ENCODE assay signal across 1 cellular context in the genomic region with DNA sequence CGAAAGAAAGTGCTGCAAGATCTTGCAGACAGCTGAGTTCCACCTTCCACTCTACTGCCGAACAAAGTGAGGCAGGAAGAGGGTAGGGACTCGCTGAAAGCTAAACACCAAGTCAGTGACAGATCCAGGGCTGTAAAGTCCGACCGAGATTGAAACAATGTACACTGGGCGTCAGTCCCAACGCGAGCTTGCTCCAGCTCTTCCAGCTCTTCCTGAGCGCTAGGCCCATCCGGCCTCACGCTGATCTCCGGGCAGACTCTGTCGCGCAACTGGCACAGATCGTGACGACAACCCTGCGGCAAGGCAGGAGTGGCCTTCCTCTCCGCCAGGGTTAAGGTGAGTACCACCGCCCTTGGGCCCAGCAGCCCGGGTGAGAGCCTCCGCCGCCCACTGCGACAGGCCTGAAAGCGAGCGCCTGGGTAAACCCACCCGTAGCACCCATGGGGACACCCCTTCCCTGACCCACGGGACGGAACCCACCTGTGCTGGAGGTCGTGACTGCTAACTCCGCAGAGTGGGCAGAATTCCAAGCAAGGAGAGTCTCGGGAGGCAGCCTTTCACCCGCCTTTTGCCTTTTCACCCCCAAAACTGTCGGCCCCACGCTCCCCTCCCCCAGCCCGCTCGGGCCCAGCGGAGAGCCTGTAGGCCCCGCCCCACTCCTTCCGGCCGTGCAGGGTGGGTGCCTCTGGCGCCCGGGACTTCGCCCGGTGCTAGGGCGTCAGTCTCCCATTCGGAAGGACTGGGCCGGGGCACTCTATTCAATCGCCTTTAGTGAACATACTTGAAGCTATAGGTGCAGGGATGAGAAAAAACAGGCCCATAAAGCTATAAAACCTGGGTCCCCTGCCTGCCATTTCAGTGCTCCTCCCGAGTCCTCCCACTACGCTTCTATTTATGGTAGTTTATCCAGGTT.
TF ChIP-seq lines count a peak whose summit lies in the region.

A gene (plus strand): TSS at position 275 of the 913 bp plus-strand sequence.
A gene with protein sequence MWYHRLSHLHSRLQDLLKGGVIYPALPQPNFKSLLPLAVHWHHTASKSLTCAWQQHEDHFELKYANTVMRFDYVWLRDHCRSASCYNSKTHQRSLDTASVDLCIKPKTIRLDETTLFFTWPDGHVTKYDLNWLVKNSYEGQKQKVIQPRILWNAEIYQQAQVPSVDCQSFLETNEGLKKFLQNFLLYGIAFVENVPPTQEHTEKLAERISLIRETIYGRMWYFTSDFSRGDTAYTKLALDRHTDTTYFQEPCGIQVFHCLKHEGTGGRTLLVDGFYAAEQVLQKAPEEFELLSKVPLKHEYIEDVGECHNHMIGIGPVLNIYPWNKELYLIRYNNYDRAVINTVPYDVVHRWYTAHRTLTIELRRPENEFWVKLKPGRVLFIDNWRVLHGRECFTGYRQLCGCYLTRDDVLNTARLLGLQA (minus strand): TSS at position 641 of the 913 bp plus-strand sequence. CDS start 67,676 bp downstream, outside the sequence.

TF ChIP-seq in HEK293, 187 proteins besides CTCF, POLR2A, EP300 and RAD21 (continued from another document):
- TF ChIP-seq, protein P1, sequence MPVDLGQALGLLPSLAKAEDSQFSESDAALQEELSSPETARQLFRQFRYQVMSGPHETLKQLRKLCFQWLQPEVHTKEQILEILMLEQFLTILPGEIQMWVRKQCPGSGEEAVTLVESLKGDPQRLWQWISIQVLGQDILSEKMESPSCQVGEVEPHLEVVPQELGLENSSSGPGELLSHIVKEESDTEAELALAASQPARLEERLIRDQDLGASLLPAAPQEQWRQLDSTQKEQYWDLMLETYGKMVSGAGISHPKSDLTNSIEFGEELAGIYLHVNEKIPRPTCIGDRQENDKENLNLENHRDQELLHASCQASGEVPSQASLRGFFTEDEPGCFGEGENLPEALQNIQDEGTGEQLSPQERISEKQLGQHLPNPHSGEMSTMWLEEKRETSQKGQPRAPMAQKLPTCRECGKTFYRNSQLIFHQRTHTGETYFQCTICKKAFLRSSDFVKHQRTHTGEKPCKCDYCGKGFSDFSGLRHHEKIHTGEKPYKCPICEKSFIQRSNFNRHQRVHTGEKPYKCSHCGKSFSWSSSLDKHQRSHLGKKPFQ (tag by site-specific recombination; IDR thresholded peaks at IDR 0.05): no peak
- no peak for TF ChIP-seq ZNF707 (tag by site-specific recombination; IDR thresholded peaks at IDR 0.05)
- TF ChIP-seq ZNF623 (tag by site-specific recombination; IDR thresholded peaks at IDR 0.05): no peak
- no peak for TF ChIP-seq BCL11B (tag by site-specific recombination; IDR thresholded peaks at IDR 0.05; ENCODE audit: low read depth)
- no peak for TF ChIP-seq ZNF221 (tag by site-specific recombination; IDR thresholded peaks at IDR 0.05; ENCODE audit: borderline replicate concordance)
- no peak for TF ChIP-seq OVOL3 (tag by site-specific recombination; IDR thresholded peaks at IDR 0.05)
- TF ChIP-seq GLI2 (tag by site-specific recombination; IDR thresholded peaks at IDR 0.05; ENCODE audit: borderline replicate concordance, low read depth): no peak
- TF ChIP-seq, protein P2, sequence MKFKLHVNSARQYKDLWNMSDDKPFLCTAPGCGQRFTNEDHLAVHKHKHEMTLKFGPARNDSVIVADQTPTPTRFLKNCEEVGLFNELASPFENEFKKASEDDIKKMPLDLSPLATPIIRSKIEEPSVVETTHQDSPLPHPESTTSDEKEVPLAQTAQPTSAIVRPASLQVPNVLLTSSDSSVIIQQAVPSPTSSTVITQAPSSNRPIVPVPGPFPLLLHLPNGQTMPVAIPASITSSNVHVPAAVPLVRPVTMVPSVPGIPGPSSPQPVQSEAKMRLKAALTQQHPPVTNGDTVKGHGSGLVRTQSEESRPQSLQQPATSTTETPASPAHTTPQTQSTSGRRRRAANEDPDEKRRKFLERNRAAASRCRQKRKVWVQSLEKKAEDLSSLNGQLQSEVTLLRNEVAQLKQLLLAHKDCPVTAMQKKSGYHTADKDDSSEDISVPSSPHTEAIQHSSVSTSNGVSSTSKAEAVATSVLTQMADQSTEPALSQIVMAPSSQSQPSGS (tag by site-specific recombination; IDR thresholded peaks at IDR 0.05; ENCODE audit: low read depth): no peak
- peak; percentile 43; the same call in 1 of the 2 replicates for TF ChIP-seq ZBTB48 (tag by site-specific recombination; IDR thresholded peaks at IDR 0.05)
- TF ChIP-seq, protein P3, sequence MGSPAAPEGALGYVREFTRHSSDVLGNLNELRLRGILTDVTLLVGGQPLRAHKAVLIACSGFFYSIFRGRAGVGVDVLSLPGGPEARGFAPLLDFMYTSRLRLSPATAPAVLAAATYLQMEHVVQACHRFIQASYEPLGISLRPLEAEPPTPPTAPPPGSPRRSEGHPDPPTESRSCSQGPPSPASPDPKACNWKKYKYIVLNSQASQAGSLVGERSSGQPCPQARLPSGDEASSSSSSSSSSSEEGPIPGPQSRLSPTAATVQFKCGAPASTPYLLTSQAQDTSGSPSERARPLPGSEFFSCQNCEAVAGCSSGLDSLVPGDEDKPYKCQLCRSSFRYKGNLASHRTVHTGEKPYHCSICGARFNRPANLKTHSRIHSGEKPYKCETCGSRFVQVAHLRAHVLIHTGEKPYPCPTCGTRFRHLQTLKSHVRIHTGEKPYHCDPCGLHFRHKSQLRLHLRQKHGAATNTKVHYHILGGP (tag by site-specific recombination; IDR thresholded peaks at IDR 0.05): no peak
- TF ChIP-seq ZBTB8A (tag by site-specific recombination; IDR thresholded peaks at IDR 0.05): peak; percentile 99
- TF ChIP-seq SCRT1 (tag by site-specific recombination; IDR thresholded peaks at IDR 0.05; ENCODE audit: borderline replicate concordance): no peak
- 0 out of 2 replicates have a peak, but pooled peaks have one; percentile 23 for TF ChIP-seq WT1 (tag by site-specific recombination; IDR thresholded peaks at IDR 0.05)
- TF ChIP-seq ZNF791 (tag by site-specific recombination; IDR thresholded peaks at IDR 0.05): no peak
- no peak for TF ChIP-seq ZNF529 (tag by site-specific recombination; IDR thresholded peaks at IDR 0.05; ENCODE audit: insufficient replicate concordance)
- no peak for TF ChIP-seq ZBTB7A (tag by site-specific recombination; IDR thresholded peaks at IDR 0.05; ENCODE audit: low read depth)
- no peak for TF ChIP-seq ZNF510 (tag by site-specific recombination; IDR thresholded peaks at IDR 0.05; ENCODE audit: insufficient replicate concordance)
- TF ChIP-seq ZNF423 (tag by site-specific recombination; IDR thresholded peaks at IDR 0.05): peak; percentile 91
- TF ChIP-seq ZNF175 (tag by site-specific recombination; IDR thresholded peaks at IDR 0.05): no peak
- TF ChIP-seq ZXDB (tag by site-specific recombination; IDR thresholded peaks at IDR 0.05): peak; percentile 74
- peak; percentile 89 for TF ChIP-seq ZNF335 (tag by site-specific recombination; conservative IDR thresholded peaks at IDR 0.05)
- TF ChIP-seq ZNF324 (tag by site-specific recombination; IDR thresholded peaks at IDR 0.05): peak; percentile 71; the same call in 1 of the 2 replicates
- peak; percentile 54 for TF ChIP-seq ZIC2 (tag by site-specific recombination; IDR thresholded peaks at IDR 0.05)
- TF ChIP-seq ZNF514 (tag by site-specific recombination; IDR thresholded peaks at IDR 0.05): no peak
- no peak for TF ChIP-seq ZNF223 (tag by site-specific recombination; IDR thresholded peaks at IDR 0.05)
- TF ChIP-seq, protein P4, sequence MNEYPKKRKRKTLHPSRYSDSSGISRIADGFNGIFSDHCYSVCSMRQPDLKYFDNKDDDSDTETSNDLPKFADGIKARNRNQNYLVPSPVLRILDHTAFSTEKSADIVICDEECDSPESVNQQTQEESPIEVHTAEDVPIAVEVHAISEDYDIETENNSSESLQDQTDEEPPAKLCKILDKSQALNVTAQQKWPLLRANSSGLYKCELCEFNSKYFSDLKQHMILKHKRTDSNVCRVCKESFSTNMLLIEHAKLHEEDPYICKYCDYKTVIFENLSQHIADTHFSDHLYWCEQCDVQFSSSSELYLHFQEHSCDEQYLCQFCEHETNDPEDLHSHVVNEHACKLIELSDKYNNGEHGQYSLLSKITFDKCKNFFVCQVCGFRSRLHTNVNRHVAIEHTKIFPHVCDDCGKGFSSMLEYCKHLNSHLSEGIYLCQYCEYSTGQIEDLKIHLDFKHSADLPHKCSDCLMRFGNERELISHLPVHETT (tag by site-specific recombination; IDR thresholded peaks at IDR 0.05): no peak
- no peak for TF ChIP-seq ZNF211 (tag by site-specific recombination; IDR thresholded peaks at IDR 0.05; ENCODE audit: low read depth)
- peak; percentile 14; the same call in 1 of the 2 replicates for TF ChIP-seq ZNF394 (tag by site-specific recombination; IDR thresholded peaks at IDR 0.05; ENCODE audit: borderline replicate concordance)
- no peak for TF ChIP-seq ZNF274 (IDR thresholded peaks at IDR 0.05; ENCODE audit: low read length)
- no peak for TF ChIP-seq ZNF274 (tag by site-specific recombination; IDR thresholded peaks at IDR 0.05; ENCODE audit: borderline replicate concordance)
- TF ChIP-seq PRDM1 (tag by site-specific recombination; IDR thresholded peaks at IDR 0.05): peak; percentile 51; the same call in 1 of the 2 replicates
- TF ChIP-seq ZNF830 (tag by site-specific recombination; IDR thresholded peaks at IDR 0.05; ENCODE audit: low read depth): no peak
- TF ChIP-seq, protein P5, sequence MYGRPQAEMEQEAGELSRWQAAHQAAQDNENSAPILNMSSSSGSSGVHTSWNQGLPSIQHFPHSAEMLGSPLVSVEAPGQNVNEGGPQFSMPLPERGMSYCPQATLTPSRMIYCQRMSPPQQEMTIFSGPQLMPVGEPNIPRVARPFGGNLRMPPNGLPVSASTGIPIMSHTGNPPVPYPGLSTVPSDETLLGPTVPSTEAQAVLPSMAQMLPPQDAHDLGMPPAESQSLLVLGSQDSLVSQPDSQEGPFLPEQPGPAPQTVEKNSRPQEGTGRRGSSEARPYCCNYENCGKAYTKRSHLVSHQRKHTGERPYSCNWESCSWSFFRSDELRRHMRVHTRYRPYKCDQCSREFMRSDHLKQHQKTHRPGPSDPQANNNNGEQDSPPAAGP (tag by site-specific recombination; IDR thresholded peaks at IDR 0.05): no peak
- TF ChIP-seq HOXD13 (CRISPR knock-in tag; IDR thresholded peaks at IDR 0.05; ENCODE audit: borderline replicate concordance): peak; percentile 29; the same call in 1 of the 2 replicates
- TF ChIP-seq RBAK (tag by site-specific recombination; IDR thresholded peaks at IDR 0.05): no peak
- TF ChIP-seq, protein P6, sequence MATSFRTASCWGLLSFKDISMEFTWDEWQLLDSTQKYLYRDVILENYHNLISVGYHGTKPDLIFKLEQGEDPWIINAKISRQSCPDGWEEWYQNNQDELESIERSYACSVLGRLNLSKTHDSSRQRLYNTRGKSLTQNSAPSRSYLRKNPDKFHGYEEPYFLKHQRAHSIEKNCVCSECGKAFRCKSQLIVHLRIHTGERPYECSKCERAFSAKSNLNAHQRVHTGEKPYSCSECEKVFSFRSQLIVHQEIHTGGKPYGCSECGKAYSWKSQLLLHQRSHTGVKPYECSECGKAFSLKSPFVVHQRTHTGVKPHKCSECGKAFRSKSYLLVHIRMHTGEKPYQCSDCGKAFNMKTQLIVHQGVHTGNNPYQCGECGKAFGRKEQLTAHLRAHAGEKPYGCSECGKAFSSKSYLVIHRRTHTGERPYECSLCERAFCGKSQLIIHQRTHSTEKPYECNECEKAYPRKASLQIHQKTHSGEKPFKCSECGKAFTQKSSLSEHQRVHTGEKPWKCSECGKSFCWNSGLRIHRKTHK (tag by site-specific recombination; IDR thresholded peaks at IDR 0.05): no peak
- TF ChIP-seq ZNF792 (tag by site-specific recombination; IDR thresholded peaks at IDR 0.05): 0 out of 2 replicates have a peak, but pooled peaks have one; percentile 19
- 0 out of 2 replicates have a peak, but pooled peaks have one; percentile 9 for TF ChIP-seq IKZF3 (tag by site-specific recombination; IDR thresholded peaks at IDR 0.05)
- TF ChIP-seq ZNF777 (tag by site-specific recombination; IDR thresholded peaks at IDR 0.05; ENCODE audit: borderline replicate concordance): no peak
- TF ChIP-seq ZNF416 (tag by site-specific recombination; IDR thresholded peaks at IDR 0.05): no peak
- TF ChIP-seq ZNF266 (tag by site-specific recombination; IDR thresholded peaks at IDR 0.05; ENCODE audit: low read depth): no peak
- TF ChIP-seq ZNF560 (tag by site-specific recombination; IDR thresholded peaks at IDR 0.05; ENCODE audit: borderline replicate concordance): no peak
- TF ChIP-seq ZNF404 (tag by site-specific recombination; IDR thresholded peaks at IDR 0.05): no peak
- TF ChIP-seq ZNF114 (tag by site-specific recombination; IDR thresholded peaks at IDR 0.05): no peak
